In the genomic region with DNA sequence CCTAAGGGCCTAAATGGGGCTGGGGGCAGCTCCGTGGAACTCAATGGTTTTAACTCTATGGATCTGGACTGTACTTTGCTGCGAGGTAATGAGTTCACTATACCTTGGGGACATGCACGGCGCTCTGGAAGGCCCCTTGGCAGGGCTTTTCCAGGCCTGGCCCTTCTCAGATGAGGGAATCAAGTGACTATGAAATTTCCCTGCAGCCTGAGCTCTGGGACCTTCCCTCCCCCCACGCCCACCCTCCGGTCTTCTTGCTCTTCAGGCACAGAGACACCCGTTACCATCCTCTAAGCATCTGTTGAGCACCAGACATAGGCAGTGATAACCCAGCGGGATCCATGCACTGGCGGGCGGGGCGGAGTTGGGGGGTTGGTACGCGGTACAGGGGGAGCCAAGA, we compare ENCODE assay signal across 1 cellular context.
TF ChIP-seq lines count a peak whose summit lies in the region.

No MANE protein-coding gene starts in this region.

TF ChIP-seq in WTC11, 78 proteins besides CTCF, POLR2A, EP300 and RAD21 (continued from another document):
- TF ChIP-seq, protein P1, sequence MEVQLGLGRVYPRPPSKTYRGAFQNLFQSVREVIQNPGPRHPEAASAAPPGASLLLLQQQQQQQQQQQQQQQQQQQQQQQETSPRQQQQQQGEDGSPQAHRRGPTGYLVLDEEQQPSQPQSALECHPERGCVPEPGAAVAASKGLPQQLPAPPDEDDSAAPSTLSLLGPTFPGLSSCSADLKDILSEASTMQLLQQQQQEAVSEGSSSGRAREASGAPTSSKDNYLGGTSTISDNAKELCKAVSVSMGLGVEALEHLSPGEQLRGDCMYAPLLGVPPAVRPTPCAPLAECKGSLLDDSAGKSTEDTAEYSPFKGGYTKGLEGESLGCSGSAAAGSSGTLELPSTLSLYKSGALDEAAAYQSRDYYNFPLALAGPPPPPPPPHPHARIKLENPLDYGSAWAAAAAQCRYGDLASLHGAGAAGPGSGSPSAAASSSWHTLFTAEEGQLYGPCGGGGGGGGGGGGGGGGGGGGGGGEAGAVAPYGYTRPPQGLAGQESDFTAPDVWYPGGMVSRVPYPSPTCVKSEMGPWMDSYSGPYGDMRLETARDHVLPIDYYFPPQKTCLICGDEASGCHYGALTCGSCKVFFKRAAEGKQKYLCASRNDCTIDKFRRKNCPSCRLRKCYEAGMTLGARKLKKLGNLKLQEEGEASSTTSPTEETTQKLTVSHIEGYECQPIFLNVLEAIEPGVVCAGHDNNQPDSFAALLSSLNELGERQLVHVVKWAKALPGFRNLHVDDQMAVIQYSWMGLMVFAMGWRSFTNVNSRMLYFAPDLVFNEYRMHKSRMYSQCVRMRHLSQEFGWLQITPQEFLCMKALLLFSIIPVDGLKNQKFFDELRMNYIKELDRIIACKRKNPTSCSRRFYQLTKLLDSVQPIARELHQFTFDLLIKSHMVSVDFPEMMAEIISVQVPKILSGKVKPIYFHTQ (CRISPR knock-in tag; IDR thresholded peaks at IDR 0.05): no peak
